11 cellular contexts compared by ENCODE assay signal in the genomic region with DNA sequence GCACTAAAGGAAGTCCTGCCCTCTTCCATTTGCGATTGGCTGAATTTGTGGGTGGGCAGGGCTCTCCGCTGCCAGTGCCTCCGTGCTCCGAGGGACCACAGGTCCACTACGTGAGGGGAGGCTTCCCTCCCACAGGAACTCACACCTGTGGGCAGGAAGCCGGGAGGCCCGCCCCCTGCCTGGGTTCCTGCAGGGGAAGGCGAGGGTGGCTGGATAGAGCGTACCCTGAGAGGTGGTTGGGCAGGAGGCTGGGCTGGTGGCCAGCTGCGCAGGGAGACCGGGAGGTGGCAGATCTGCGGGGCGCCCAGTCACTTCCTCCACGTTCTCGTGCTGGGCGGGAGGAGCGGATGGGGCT. TPM values are rescaled to one million over a fixed set of nuclear protein-coding genes. Genes with fewer than 3 reads are reported as not detected.
DNase-seq lines count a peak whose midpoint lies in the region; ATAC-seq lines count a peak whose summit lies in the region.
"Had no signal": no experiment of that assay in that cellular context is flagged by ENCODE, and none has a peak within 500 bp of the region (broad histone marks: within the 10 kb centered on the region; RNA-seq: fewer than 3 reads in every experiment).

No MANE protein-coding gene starts in this region.

- H3K27me3 Mint-ChIP-seq in naive thymus-derived CD8-positive, alpha-beta T cell = no peaks in the 10 kb centered on the region
- H3K27me3 Mint-ChIP-seq: CD4-positive, alpha-beta T cell had no signal

- peaks cover 0 to 30% (median 3%) of the 10 kb centered on the region in 3 donors for H3K36me3 Mint-ChIP-seq in naive thymus-derived CD8-positive, alpha-beta T cell

- peak; percentile 70 to 72 for ATAC-seq in naive thymus-derived CD8-positive, alpha-beta T cell
- ATAC-seq in HG03159 (IDR thresholded peaks at IDR 0.05; ENCODE audit: unreplicated experiment) = no peak

- peak overlapping the region in 5 of 10 donors; percentile 18 to 68 (median 45) for H3K4me3 Mint-ChIP-seq in naive thymus-derived CD8-positive, alpha-beta T cell
- H3K4me3 Mint-ChIP-seq: CD4-positive, alpha-beta T cell had no signal

- peaks cover 0 to 5% (median 0%) of the 10 kb centered on the region in 9 donors for H3K9me3 Mint-ChIP-seq in naive thymus-derived CD8-positive, alpha-beta T cell

- DNase-seq in ELF-1 (ENCODE audit: low read depth, low spot score) (peak; percentile 19), KG1 (lab: John Stamatoyannopoulos, UW) (peak; percentile 81), ecto neural progenitor cell (ENCODE audit: low spot score) (peak; percentile 46), NCI-H2196 treated with DMSO at 0.1 percent for 48 hours (lab: John Stamatoyannopoulos, UW; ENCODE audit: unreplicated experiment) (no peak), NCI-H1092 treated with DMSO at 0.1 percent for 48 hours (lab: John Stamatoyannopoulos, UW) (no peak), NCI-H146 treated with DMSO at 0.1 percent for 48 hours (lab: John Stamatoyannopoulos, UW; ENCODE audit: unreplicated experiment) (no peak)
- DNase-seq in naive thymus-derived CD8-positive, alpha-beta T cell = peak in 2 of 10 donors; percentile 3 to 15
- DNase-seq: CD4-positive, alpha-beta T cell; NCI-H1436 treated with DMSO at 0.1 percent for 48 hours had no signal

- POLR2A ChIA-PET in naive thymus-derived CD8-positive, alpha-beta T cell (lab: Charles Lee) = no interaction called here

- H3K27ac Mint-ChIP-seq in naive thymus-derived CD8-positive, alpha-beta T cell = peak overlapping the region in 4 of 10 donors; percentile 19 to 77 (median 62)
- H3K27ac Mint-ChIP-seq: CD4-positive, alpha-beta T cell had no signal

- H3K4me1 Mint-ChIP-seq in naive thymus-derived CD8-positive, alpha-beta T cell = peaks cover 0 to 9% (median 5%) of the 10 kb centered on the region in 4 donors

RNA-seq across cellular contexts. Expression of gene PTH2R, which starts 47.0 kb away (rescaled TPM):
- total RNA-seq in naive thymus-derived CD8-positive, alpha-beta T cell = under 1 TPM in 1 of 2 experiments, not detected in 1; 0.25 TPM
- under 1 TPM in 1 of 3 donors, not detected in 2; 0.09 TPM for polyA plus RNA-seq in naive thymus-derived CD8-positive, alpha-beta T cell
- total RNA-seq: CD4-positive, alpha-beta T cell had no signal
- polyA plus RNA-seq: keratinocyte had no signal

Comparison
In these comparisons a context has a peak if more than half of its experiments do, and no peak if none do; other contexts are left out.
1. DNase-seq: peak in ELF-1 (single experiment), KG1 (single experiment) and ecto neural progenitor cell (single experiment); none in NCI-H2196 treated with DMSO at 0.1 percent for 48 hours (single experiment), NCI-H1092 treated with DMSO at 0.1 percent for 48 hours (single experiment) and NCI-H146 treated with DMSO at 0.1 percent for 48 hours (single experiment).